1 cellular context compared by ENCODE assay signal in genomic region chr13:28468520-28468915, GRCh38.
TF ChIP-seq lines count a peak whose summit lies in the region.

No MANE protein-coding gene starts in this region.

TF ChIP-seq in GM23338, 12 proteins besides CTCF, POLR2A, EP300 and RAD21:
- TF ChIP-seq EZH2phosphoT487 (IDR thresholded peaks at IDR 0.05; ENCODE audit: unreplicated experiment), result no peak
- TF ChIP-seq ZNF114 (CRISPR knock-in tag; IDR thresholded peaks at IDR 0.05), result no peak
- TF ChIP-seq POLR2AphosphoS5 (IDR thresholded peaks at IDR 0.05; ENCODE audit: low read depth), result no peak
- no peak for TF ChIP-seq EZH2 (IDR thresholded peaks at IDR 0.05; ENCODE audit: low read depth, unreplicated experiment)
- no peak for TF ChIP-seq ZNF331 (CRISPR knock-in tag; IDR thresholded peaks at IDR 0.05; ENCODE audit: low read depth)
- TF ChIP-seq, protein P1, sequence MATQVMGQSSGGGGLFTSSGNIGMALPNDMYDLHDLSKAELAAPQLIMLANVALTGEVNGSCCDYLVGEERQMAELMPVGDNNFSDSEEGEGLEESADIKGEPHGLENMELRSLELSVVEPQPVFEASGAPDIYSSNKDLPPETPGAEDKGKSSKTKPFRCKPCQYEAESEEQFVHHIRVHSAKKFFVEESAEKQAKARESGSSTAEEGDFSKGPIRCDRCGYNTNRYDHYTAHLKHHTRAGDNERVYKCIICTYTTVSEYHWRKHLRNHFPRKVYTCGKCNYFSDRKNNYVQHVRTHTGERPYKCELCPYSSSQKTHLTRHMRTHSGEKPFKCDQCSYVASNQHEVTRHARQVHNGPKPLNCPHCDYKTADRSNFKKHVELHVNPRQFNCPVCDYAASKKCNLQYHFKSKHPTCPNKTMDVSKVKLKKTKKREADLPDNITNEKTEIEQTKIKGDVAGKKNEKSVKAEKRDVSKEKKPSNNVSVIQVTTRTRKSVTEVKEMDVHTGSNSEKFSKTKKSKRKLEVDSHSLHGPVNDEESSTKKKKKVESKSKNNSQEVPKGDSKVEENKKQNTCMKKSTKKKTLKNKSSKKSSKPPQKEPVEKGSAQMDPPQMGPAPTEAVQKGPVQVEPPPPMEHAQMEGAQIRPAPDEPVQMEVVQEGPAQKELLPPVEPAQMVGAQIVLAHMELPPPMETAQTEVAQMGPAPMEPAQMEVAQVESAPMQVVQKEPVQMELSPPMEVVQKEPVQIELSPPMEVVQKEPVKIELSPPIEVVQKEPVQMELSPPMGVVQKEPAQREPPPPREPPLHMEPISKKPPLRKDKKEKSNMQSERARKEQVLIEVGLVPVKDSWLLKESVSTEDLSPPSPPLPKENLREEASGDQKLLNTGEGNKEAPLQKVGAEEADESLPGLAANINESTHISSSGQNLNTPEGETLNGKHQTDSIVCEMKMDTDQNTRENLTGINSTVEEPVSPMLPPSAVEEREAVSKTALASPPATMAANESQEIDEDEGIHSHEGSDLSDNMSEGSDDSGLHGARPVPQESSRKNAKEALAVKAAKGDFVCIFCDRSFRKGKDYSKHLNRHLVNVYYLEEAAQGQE (IDR thresholded peaks at IDR 0.05; ENCODE audit: unreplicated experiment), result no peak
- no peak for TF ChIP-seq JUNB (IDR thresholded peaks at IDR 0.05; ENCODE audit: unreplicated experiment)
- TF ChIP-seq, protein P2, sequence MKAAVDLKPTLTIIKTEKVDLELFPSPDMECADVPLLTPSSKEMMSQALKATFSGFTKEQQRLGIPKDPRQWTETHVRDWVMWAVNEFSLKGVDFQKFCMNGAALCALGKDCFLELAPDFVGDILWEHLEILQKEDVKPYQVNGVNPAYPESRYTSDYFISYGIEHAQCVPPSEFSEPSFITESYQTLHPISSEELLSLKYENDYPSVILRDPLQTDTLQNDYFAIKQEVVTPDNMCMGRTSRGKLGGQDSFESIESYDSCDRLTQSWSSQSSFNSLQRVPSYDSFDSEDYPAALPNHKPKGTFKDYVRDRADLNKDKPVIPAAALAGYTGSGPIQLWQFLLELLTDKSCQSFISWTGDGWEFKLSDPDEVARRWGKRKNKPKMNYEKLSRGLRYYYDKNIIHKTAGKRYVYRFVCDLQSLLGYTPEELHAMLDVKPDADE (IDR thresholded peaks at IDR 0.05), result no peak
- no peak for TF ChIP-seq ZNF462 (CRISPR knock-in tag; IDR thresholded peaks at IDR 0.05)
- TF ChIP-seq CREB1 (CRISPR knock-in tag; IDR thresholded peaks at IDR 0.05; ENCODE audit: low read depth), result no peak
- TF ChIP-seq NANOG (IDR thresholded peaks at IDR 0.05; ENCODE audit: borderline replicate concordance), result no peak
- no peak for TF ChIP-seq STAT1 (IDR thresholded peaks at IDR 0.05; ENCODE audit: unreplicated experiment)
